Comparison of ENCODE assay signal across 10 cellular contexts in the genomic region with DNA sequence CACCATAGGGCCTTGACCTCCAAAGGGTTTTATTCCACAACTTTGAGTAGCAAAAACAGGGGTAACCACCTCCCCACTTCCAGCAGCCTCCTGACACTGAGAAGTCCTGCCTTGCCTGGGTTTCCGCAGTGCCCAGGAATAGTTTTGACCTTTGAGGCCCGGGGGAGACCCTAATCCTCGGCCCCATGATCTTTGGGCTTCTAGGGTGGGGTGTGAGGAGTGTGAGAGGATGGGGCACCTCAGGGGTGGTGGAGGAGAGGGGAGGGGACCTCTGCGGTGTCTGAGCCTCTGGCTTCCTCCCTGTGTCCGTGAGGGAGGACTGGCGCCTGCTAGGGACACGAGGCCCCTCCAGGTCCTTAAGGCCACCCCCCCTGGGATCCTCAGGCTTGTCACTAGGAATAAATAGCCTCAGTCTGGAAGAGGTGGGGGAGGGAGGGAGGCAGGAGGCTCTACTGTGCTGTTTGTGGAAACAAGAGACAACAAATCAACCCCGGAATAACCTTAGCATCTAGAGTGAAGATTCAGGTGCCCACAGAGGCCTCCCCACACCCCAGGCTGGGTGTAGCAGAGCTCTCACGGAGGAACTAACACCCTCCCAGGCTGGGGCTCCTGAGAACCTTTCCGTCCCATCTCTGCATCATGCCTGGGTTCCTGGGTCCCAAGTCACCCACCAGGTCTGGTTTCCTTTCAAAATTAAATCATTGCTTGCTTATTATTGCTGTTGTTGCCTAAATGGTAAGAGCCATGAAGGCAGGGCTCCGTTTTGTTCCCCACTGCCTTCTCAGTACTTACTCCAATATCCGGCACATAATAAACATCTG. TPM values are rescaled to one million over a fixed set of nuclear protein-coding genes. Genes with fewer than 3 reads are reported as not detected.
DNase-seq lines count a peak whose midpoint lies in the region; ATAC-seq, FAIRE-seq and TF ChIP-seq lines count a peak whose summit lies in the region.
"Had no signal": no experiment of that assay in that cellular context is flagged by ENCODE, and none has a peak within 500 bp of the region (broad histone marks: within the 10 kb centered on the region; RNA-seq: fewer than 3 reads in every experiment).

No MANE protein-coding gene starts in this region.

- TF ChIP-seq CTCF in astrocyte of the cerebellum (IDR thresholded peaks at IDR 0.05; ENCODE audit: low read depth, low read length, missing control alignments) (no peak), lung (IDR thresholded peaks at IDR 0.05; ENCODE audit: control extremely low read depth, extremely low read depth) (no peak), thyroid gland (IDR thresholded peaks at IDR 0.05) (no peak)

- no peaks in the 10 kb centered on the region for H3K9me3 Mint-ChIP-seq in T-helper 1 cell treated with Interleukin-12 subunit alpha and Interleukin-12 subunit beta and Interleukin-4 antibody, amounts not matched to agents 30 μg/mL and 1 μg/mL, for 36 hours

- 63 to 68% methylated on average over 12 of the region's 12 CpGs for WGBS in lung, 2 donors
- 73 to 75% methylated on average over 12 of the region's 12 CpGs for WGBS in thyroid gland, 2 donors

- H3K27ac ChIP-seq in lung (ENCODE audit: low read depth in 1 of 2, low read length in 1 of 2) (peak overlapping the region; percentile 21 to 74), thyroid gland (peak overlapping the region in 2 of 3 donors; percentile 17 to 28)

- no peaks in the 10 kb centered on the region for H3K36me3 ChIP-seq in lung (ENCODE audit: control insufficient read depth in 2 of 2, insufficient read depth in 2 of 2, low read length in 2 of 2)
- H3K36me3 ChIP-seq in thyroid gland = no peaks in the 10 kb centered on the region

- H3K27ac Mint-ChIP-seq in T-helper 1 cell treated with Interleukin-12 subunit alpha and Interleukin-12 subunit beta and Interleukin-4 antibody, amounts not matched to agents 30 μg/mL and 1 μg/mL, for 36 hours = no peak overlapping the region

- H3K4me1 Mint-ChIP-seq in T-helper 1 cell treated with Interleukin-12 subunit alpha and Interleukin-12 subunit beta and Interleukin-4 antibody, amounts not matched to agents 30 μg/mL and 1 μg/mL, for 36 hours (ENCODE audit: low read depth) = peaks cover 35% of the 10 kb centered on the region

- DNase-seq in T-helper 1 cell (no peak), astrocyte of the cerebellum (ENCODE audit: low read depth) (no peak), lung (ENCODE audit: low spot score) (no peak), thyroid gland (no peak), cortex of kidney (lab: John Stamatoyannopoulos, UW) (no peak), GM19239 (ENCODE audit: insufficient read length, low spot score) (no peak)
- no peak for DNase-seq in effector CD4-positive, alpha-beta T cell
- DNase-seq: NCI-H2029 treated with DMSO at 0.1 percent for 48 hours had no signal

- H3K36me3 Mint-ChIP-seq in T-helper 1 cell treated with Interleukin-12 subunit alpha and Interleukin-12 subunit beta and Interleukin-4 antibody, amounts not matched to agents 30 μg/mL and 1 μg/mL, for 36 hours (ENCODE audit: low read depth) = peaks cover 3% of the 10 kb centered on the region

- FAIRE-seq in GM19239 (lab: Jason Lieb, UNC) = no peak
- FAIRE-seq: A204.1 had no signal

- intact Hi-C loops in thyroid gland (cut with DNase I) = loop anchor here (10.0 kb wide), 1 partner anchor 71 kb away; no protein-coding TSS in a partner anchor

- no peak for ATAC-seq in lung (ENCODE audit: insufficient read depth, low FRiP score)

- H3K4me3 Mint-ChIP-seq in T-helper 1 cell treated with Interleukin-12 subunit alpha and Interleukin-12 subunit beta and Interleukin-4 antibody, amounts not matched to agents 30 μg/mL and 1 μg/mL, for 36 hours = peak overlapping the region; percentile 65

- in situ Hi-C loops in astrocyte of the cerebellum (cut with HindIII; ENCODE audit: low sequenced_read_pairs) = no loop called here

- no peak for TF ChIP-seq POLR2A in thyroid gland (IDR thresholded peaks at IDR 0.05)

- no peaks in the 10 kb centered on the region for H3K27me3 Mint-ChIP-seq in T-helper 1 cell treated with Interleukin-12 subunit alpha and Interleukin-12 subunit beta and Interleukin-4 antibody, amounts not matched to agents 30 μg/mL and 1 μg/mL, for 36 hours (ENCODE audit: low read depth)

- H3K9me3 ChIP-seq in lung (ENCODE audit: control insufficient read depth in 2 of 2, insufficient read depth in 1 of 2, low read length in 1 of 2) (no peaks in the 10 kb centered on the region), thyroid gland (no peaks in the 10 kb centered on the region)

- H3K4me3 ChIP-seq in astrocyte of the cerebellum (ENCODE audit: low read depth, low read length) (peak overlapping the region; percentile 88), lung (no peak overlapping the region), thyroid gland (replicated peaks in 1 of 3) (peak overlapping the region in 1 of 3 donors; percentile 78)

- H3K27me3 ChIP-seq in lung (ENCODE audit: control insufficient read depth, insufficient read depth) (no peaks in the 10 kb centered on the region), thyroid gland (no peaks in the 10 kb centered on the region)

- H3K4me1 ChIP-seq in lung (ENCODE audit: control insufficient read depth in 2 of 2, insufficient read depth in 2 of 2, low read length in 2 of 2) (peaks cover 0 to 6% of the 10 kb centered on the region in 2 donors), thyroid gland (peaks cover 11 to 19% of the 10 kb centered on the region in 2 donors)

RNA-seq across cellular contexts. Expression of gene FHL3, which starts 0.9 kb away (rescaled TPM):
- total RNA-seq in lung (10 to 100 TPM in 1 of 2 donors, 1 to 10 TPM in 1; 10.0 to 26.0 TPM), thyroid gland (10 to 100 TPM in 2 of 4 donors, 1 to 10 TPM in 2; 7.5 to 13.8 (median 10.4) TPM)
- 10 to 100 TPM; 21.8 to 33.1 TPM for polyA plus RNA-seq in lung

RNA-seq across cellular contexts. Expression of gene UTP11, which starts 6.3 kb away (rescaled TPM):
- total RNA-seq in lung (10 to 100 TPM; 27.3 to 31.2 TPM), thyroid gland (10 to 100 TPM; 36.1 to 43.9 (median 39.4) TPM)
- polyA plus RNA-seq in lung = 10 to 100 TPM; 31.0 to 33.7 TPM

RNA-seq across cellular contexts. Expression of gene SF3A3, which starts 16.4 kb away (rescaled TPM):
- total RNA-seq in lung (10 to 100 TPM; 39.9 to 79.0 TPM), thyroid gland (10 to 100 TPM; 42.1 to 77.0 (median 46.6) TPM)
- polyA plus RNA-seq in lung = 10 to 100 TPM; 19.1 to 30.6 TPM

RNA-seq across cellular contexts. Expression of gene POU3F1, which starts 40.4 kb away (rescaled TPM):
- total RNA-seq in lung = under 1 TPM; 0.15 to 0.20 TPM
- under 1 TPM; 0.04 to 0.18 TPM for polyA plus RNA-seq in lung
- not detected for total RNA-seq in thyroid gland

RNA-seq across cellular contexts. Expression of gene INPP5B, which starts 59.4 kb away (rescaled TPM):
- total RNA-seq in lung = 10 to 100 TPM; 30.3 to 40.8 TPM
- polyA plus RNA-seq in lung = 10 to 100 TPM in 1 of 2 donors, 1 to 10 TPM in 1; 9.2 to 24.1 TPM
- 10 to 100 TPM; 24.7 to 42.5 (median 30.8) TPM for total RNA-seq in thyroid gland
